8 cellular contexts compared by ENCODE assay signal in the genomic region with DNA sequence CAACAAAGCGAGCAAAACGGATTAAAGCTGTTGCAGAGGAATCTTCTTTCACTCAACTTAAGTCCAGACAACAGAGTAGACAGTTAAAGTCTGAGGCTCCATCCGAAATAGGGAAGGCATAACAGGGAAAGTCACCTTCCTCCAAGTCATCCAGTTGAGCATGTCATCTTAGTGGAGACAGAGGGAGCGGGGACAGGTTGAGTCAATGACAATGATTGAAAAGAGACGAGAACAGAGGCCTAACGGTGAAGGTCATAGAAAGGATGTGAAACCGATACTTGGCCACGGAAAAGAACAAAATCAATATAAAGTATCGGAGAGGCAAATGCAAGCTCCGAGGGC. TPM values are rescaled to one million over a fixed set of nuclear protein-coding genes. Genes with fewer than 3 reads are reported as not detected.
DNase-seq lines count a peak whose midpoint lies in the region; ATAC-seq and TF ChIP-seq lines count a peak whose summit lies in the region.

No MANE protein-coding gene starts in this region.

- 0% methylated on average over 9 of the region's 10 CpGs for WGBS in mammary epithelial cell (ENCODE audit: low coverage, missing lambda C conversion rate)
- 0 to 1% methylated on average over 5 to 10 of the region's 10 CpGs for WGBS in transverse colon (ENCODE audit: low coverage in 1 of 2), 2 donors

- H3K27me3 ChIP-seq in MM.1S (replicated peaks; ENCODE audit: insufficient read depth, low read length) (no peaks in the 10 kb centered on the region), mammary epithelial cell (ENCODE audit: insufficient read depth, low read length) (no peaks in the 10 kb centered on the region), lower lobe of right lung (ENCODE audit: low read depth) (no peaks in the 10 kb centered on the region), transverse colon (no peaks in the 10 kb centered on the region)

- ATAC-seq in lower lobe of right lung (peak; percentile 24 to 49), HG03520 (IDR thresholded peaks at IDR 0.05; ENCODE audit: unreplicated experiment) (no peak), GM19397 (IDR thresholded peaks at IDR 0.05; ENCODE audit: unreplicated experiment) (no peak)

- no peak for TF ChIP-seq POLR2A in transverse colon (IDR thresholded peaks at IDR 0.05)

- CTCF ChIA-PET in mammary epithelial cell (lab: Charles Lee; ENCODE audit: low non-redundant PET): no interaction called here

- in situ Hi-C loops in mammary epithelial cell (cut with MboI; ENCODE audit: low sequenced_read_pairs in 2 of 2): no loop called here
- in situ Hi-C loops in transverse colon (cut with MboI; ENCODE audit: low pct_ligation_motif_present in 1 of 4, low pct_unique_long_range_greater_than_20kb in 1 of 4, low sequenced_read_pairs in 3 of 4): loop anchor here in 1 of 4 donors (25.0 kb wide), 1 partner anchor 801 kb away; the partner anchor contains the start of genes CXXC1 and MBD1

- H3K27ac ChIP-seq in MM.1S (ENCODE audit: low read length) (peak overlapping the region; percentile 85), mammary epithelial cell (ENCODE audit: insufficient read depth, low read depth, low read length) (peak overlapping the region; percentile 79), lower lobe of right lung (peak overlapping the region; percentile 96), transverse colon (peak overlapping the region; percentile 95 to 99 (median 97))

- no peak for TF ChIP-seq CTCF in MM.1S (IDR thresholded peaks at IDR 0.05; ENCODE audit: low read length)
- no peak for TF ChIP-seq CTCF in mammary epithelial cell (conservative IDR thresholded peaks at IDR 0.05 in 1 of 2, IDR thresholded peaks at IDR 0.05 in 1 of 2; ENCODE audit: extremely low read depth in 1 of 2, insufficient read depth in 1 of 2, low read depth in 1 of 2, low read length in 2 of 2)
- TF ChIP-seq CTCF in lower lobe of right lung (IDR thresholded peaks at IDR 0.05): no peak
- no peak for TF ChIP-seq CTCF in transverse colon (IDR thresholded peaks at IDR 0.05)

- H3K36me3 ChIP-seq in MM.1S (replicated peaks; ENCODE audit: insufficient read depth, low read length) (peaks cover 22% of the 10 kb centered on the region), mammary epithelial cell (ENCODE audit: insufficient read depth, low read length) (peaks cover 36% of the 10 kb centered on the region), lower lobe of right lung (peaks cover 58% of the 10 kb centered on the region), transverse colon (peaks cover 0 to 32% (median 16%) of the 10 kb centered on the region in 4 donors)

- peak overlapping the region; percentile 40 for H3K4me2 ChIP-seq in MM.1S (ENCODE audit: low read depth, low read length)
- H3K4me2 ChIP-seq in mammary epithelial cell (ENCODE audit: insufficient read depth, low read depth, low read length): peak overlapping the region; percentile 78

- BruUV-seq in mammary epithelial cell (replicated peaks; lab: Mats Ljungman, UMichigan): no TSS peak

- H3K4me3 ChIP-seq in MM.1S (ENCODE audit: low read length) (peak overlapping the region; percentile 73), mammary epithelial cell (replicated peaks in 1 of 3; ENCODE audit: insufficient read depth in 1 of 3, low read depth in 2 of 3, low read length in 3 of 3) (peak overlapping the region; percentile 67 to 77 (median 68)), lower lobe of right lung (peak overlapping the region; percentile 75), transverse colon (peak overlapping the region; percentile 55 to 95 (median 70))

- DNase-seq in NCI-H2107 treated with DMSO at 0.1 percent for 48 hours (lab: John Stamatoyannopoulos, UW; ENCODE audit: unreplicated experiment): peak; percentile 38
- DNase-seq in NCI-H2107 (lab: John Stamatoyannopoulos, UW): no peak
- no peak for DNase-seq in MM.1S
- no peak for DNase-seq in mammary epithelial cell
- no peak for DNase-seq in lower lobe of right lung
- DNase-seq in transverse colon: no peak

- peaks cover 9% of the 10 kb centered on the region; the same call in 1 of the 2 replicates for H4K20me1 ChIP-seq in MM.1S (ENCODE audit: insufficient read depth, low read length)
- no peaks in the 10 kb centered on the region for H4K20me1 ChIP-seq in mammary epithelial cell (ENCODE audit: insufficient read depth, low read length)

- TF ChIP-seq EP300 in transverse colon (IDR thresholded peaks at IDR 0.05; ENCODE audit: low read depth): no peak

- peak overlapping the region; percentile 56 for H3K9ac ChIP-seq in MM.1S (ENCODE audit: low read length)
- H3K9ac ChIP-seq in mammary epithelial cell (ENCODE audit: insufficient read depth, low read length): peak overlapping the region; percentile 81

- H3K9me3 ChIP-seq in MM.1S (replicated peaks; ENCODE audit: insufficient read depth, low read length) (no peaks in the 10 kb centered on the region), mammary epithelial cell (replicated peaks; ENCODE audit: insufficient read depth, low read length) (no peaks in the 10 kb centered on the region), lower lobe of right lung (no peaks in the 10 kb centered on the region), transverse colon (no peaks in the 10 kb centered on the region)

- H3K4me1 ChIP-seq in MM.1S (ENCODE audit: low read length) (peaks cover 31% of the 10 kb centered on the region), mammary epithelial cell (ENCODE audit: insufficient read depth, low read length) (peaks cover 32% of the 10 kb centered on the region), lower lobe of right lung (peaks cover 54% of the 10 kb centered on the region), transverse colon (peaks cover 16 to 51% (median 34%) of the 10 kb centered on the region in 4 donors)

- dilution Hi-C loops in mammary epithelial cell (cut with HindIII; ENCODE audit: low sequenced_read_pairs): no loop called here

- H3K9me2 ChIP-seq in MM.1S (replicated peaks; ENCODE audit: insufficient read depth, low read length): no peaks in the 10 kb centered on the region

- H2AFZ ChIP-seq in MM.1S (ENCODE audit: low read length): peak overlapping the region; percentile 52
- peak overlapping the region; percentile 40 for H2AFZ ChIP-seq in mammary epithelial cell (ENCODE audit: low read depth, low read length)

- intact Hi-C loops in mammary epithelial cell (cut with micrococcal nuclease): no loop called here
- intact Hi-C loops in lower lobe of right lung (cut with DNase I): no loop called here
- intact Hi-C loops in transverse colon (cut with DNase I; ENCODE audit: low total_unique reads): no loop called here

- peaks cover 50% of the 10 kb centered on the region for H3F3A ChIP-seq in MM.1S (ENCODE audit: insufficient read depth, low read length)

- H3K79me2 ChIP-seq in MM.1S (ENCODE audit: low read length) (peaks cover 48% of the 10 kb centered on the region), mammary epithelial cell (ENCODE audit: insufficient read depth, low read length) (peaks cover 65% of the 10 kb centered on the region)

RNA-seq across cellular contexts. Expression of gene C18orf32, which starts 0.4 kb away (rescaled TPM):
- total RNA-seq in mammary epithelial cell: 10 to 100 TPM; 17.3 to 32.2 TPM
- 12.1 TPM for polyA plus RNA-seq in mammary epithelial cell
- polyA minus RNA-seq in mammary epithelial cell: 1.7 TPM
- total RNA-seq in lower lobe of right lung: 60.6 TPM
- 10 to 100 TPM in 3 of 4 donors, 1 to 10 TPM in 1; 10.0 to 50.2 (median 28.1) TPM for total RNA-seq in transverse colon

RNA-seq across cellular contexts. Expression of gene RPL17, which starts 5.7 kb away (rescaled TPM):
- total RNA-seq in mammary epithelial cell (1,000 to 10,000 TPM; 1,496 to 1,607 TPM), lower lobe of right lung (1,194 TPM), transverse colon (1,000 to 10,000 TPM in 3 of 4 donors, 100 to 1,000 TPM in 1; 990 to 2,109 (median 1,575) TPM)
- polyA plus RNA-seq in mammary epithelial cell: 3,892 TPM
- 979 TPM for polyA minus RNA-seq in mammary epithelial cell

RNA-seq across cellular contexts. Expression of gene DYM, which starts 26.1 kb away (rescaled TPM):
- total RNA-seq in mammary epithelial cell: 10 to 100 TPM; 45.5 to 58.0 TPM
- polyA plus RNA-seq in mammary epithelial cell: 24.2 TPM
- 130 TPM for polyA minus RNA-seq in mammary epithelial cell
- total RNA-seq in lower lobe of right lung: 64.5 TPM
- 100 to 1,000 TPM in 2 of 4 donors, 10 to 100 TPM in 2; 51.1 to 378 (median 127) TPM for total RNA-seq in transverse colon

Comparison
In these comparisons a context has a peak if more than half of its experiments do, and no peak if none do; other contexts are left out.
1. ATAC-seq: peak in lower lobe of right lung (2 of 2); none in HG03520 (single experiment) and GM19397 (single experiment).
2. Peak in every context shown above with its lines, with median percentiles within 50 percentile points of each other: H3K27ac ChIP-seq and H3K4me3 ChIP-seq.